ENCODE assay signal across 14 cellular contexts in genomic region chrX:16603822-16604221, GRCh38. TPM values are rescaled to one million over a fixed set of nuclear protein-coding genes. Genes with fewer than 3 reads are reported as not detected.
DNase-seq lines count a peak whose midpoint lies in the region; ATAC-seq, FAIRE-seq and TF ChIP-seq lines count a peak whose summit lies in the region.
"Had no signal": no experiment of that assay in that cellular context is flagged by ENCODE, and none has a peak within 500 bp of the region (broad histone marks: within the 10 kb centered on the region; RNA-seq: fewer than 3 reads in every experiment).

No MANE protein-coding gene starts in this region.

- H3K36me3 Mint-ChIP-seq in nephron (ENCODE audit: low read depth), result peaks cover 80% of the 10 kb centered on the region

- intact Hi-C loops in PC-3 (cut with micrococcal nuclease), result loop anchor here (5.0 kb wide), 2 partner anchors 53 to 167 kb away; no protein-coding TSS in a partner anchor

- peaks cover 3% of the 10 kb centered on the region for H3K9me3 Mint-ChIP-seq in nephron
- H3K9me3 Mint-ChIP-seq: neural crest cell; stimulated activated memory B cell treated with anti-CD40 and anti-IgM and Interleukin-4, amounts not matched to agents 10 μg/mL and 1 μg/mL and 100 μg/mL, for 72 hours had no signal

- H3K4me3 ChIP-seq in PC-3 (ENCODE audit: low read length) (no peak overlapping the region), choroid plexus epithelial cell (ENCODE audit: low read depth, low read length) (no peak overlapping the region)

- ATAC-seq in PC-3 (peak; percentile 96), HG02759 (IDR thresholded peaks at IDR 0.05; ENCODE audit: unreplicated experiment) (no peak)
- ATAC-seq: stimulated activated memory B cell treated with anti-CD40 and anti-IgM and Interleukin-4, amounts not matched to agents 10 μg/mL and 1 μg/mL and 100 μg/mL, for 72 hours had no signal

- CTCF ChIA-PET in PC-3 (lab: Charles Lee), result no interaction called here

- H3F3A ChIP-seq in PC-3 (ENCODE audit: low read length, unreplicated experiment), result no peaks in the 10 kb centered on the region

- TF ChIP-seq CTCF in PC-3 (conservative IDR thresholded peaks at IDR 0.05; ENCODE audit: low read depth, low read length), result no peak
- TF ChIP-seq CTCF in choroid plexus epithelial cell (conservative IDR thresholded peaks at IDR 0.05; ENCODE audit: low read depth, low read length), result no peak
- TF ChIP-seq CTCF in nephron (IDR thresholded peaks at IDR 0.05; ENCODE audit: unreplicated experiment in 3 of 3), result no peak
- TF ChIP-seq CTCF in GM10266 (IDR thresholded peaks at IDR 0.05; ENCODE audit: control insufficient read depth, insufficient read depth, low read depth, missing control alignments), result no peak

- no peaks in the 10 kb centered on the region for H3K27me3 ChIP-seq in PC-3 (ENCODE audit: low read length)

- H3K27me3 Mint-ChIP-seq in nephron (ENCODE audit: low read depth), result no peaks in the 10 kb centered on the region
- H3K27me3 Mint-ChIP-seq: stimulated activated memory B cell treated with anti-CD40 and anti-IgM and Interleukin-4, amounts not matched to agents 10 μg/mL and 1 μg/mL and 100 μg/mL, for 72 hours had no signal

- H4K20me1 ChIP-seq in PC-3 (ENCODE audit: low read length), result no peaks in the 10 kb centered on the region

- peak overlapping the region in 2 of 3 experiments; percentile 28 to 41 for H3K27ac Mint-ChIP-seq in nephron
- H3K27ac Mint-ChIP-seq: stimulated activated memory B cell treated with anti-CD40 and anti-IgM and Interleukin-4, amounts not matched to agents 10 μg/mL and 1 μg/mL and 100 μg/mL, for 72 hours had no signal

- peak overlapping the region; percentile 67 for H3K9ac ChIP-seq in PC-3 (ENCODE audit: low read length)

- H2AFZ ChIP-seq in PC-3 (ENCODE audit: low read length), result peak overlapping the region; percentile 20; the same call in 1 of the 2 replicates

- H3K4me1 Mint-ChIP-seq in nephron, result no peaks in the 10 kb centered on the region
- H3K4me1 Mint-ChIP-seq: neural crest cell; stimulated activated memory B cell treated with anti-CD40 and anti-IgM and Interleukin-4, amounts not matched to agents 10 μg/mL and 1 μg/mL and 100 μg/mL, for 72 hours had no signal

- H3K4me3 Mint-ChIP-seq in nephron, result no peak overlapping the region
- H3K4me3 Mint-ChIP-seq: neural crest cell; stimulated activated memory B cell treated with anti-CD40 and anti-IgM and Interleukin-4, amounts not matched to agents 10 μg/mL and 1 μg/mL and 100 μg/mL, for 72 hours had no signal

- no peaks in the 10 kb centered on the region for H3K9me3 ChIP-seq in PC-3 (ENCODE audit: low read length)

- peak; percentile 67 for FAIRE-seq in GM12892 (lab: Jason Lieb, UNC)
- FAIRE-seq: GM12891 had no signal

- no peak for TF ChIP-seq POLR2A in GM12892 (IDR thresholded peaks at IDR 0.05; ENCODE audit: low read depth, low read length)

- H3K36me3 ChIP-seq in PC-3 (ENCODE audit: low read depth, low read length), result peaks cover 3% of the 10 kb centered on the region; the same call in 1 of the 2 replicates

- H3K4me1 ChIP-seq in PC-3 (ENCODE audit: insufficient read depth, low read length), result peaks cover 23% of the 10 kb centered on the region

- no TSS peak for BruUV-seq in PC-3 (replicated peaks; lab: Mats Ljungman, UMichigan)

- H3K9me2 ChIP-seq in PC-3 (replicated peaks; ENCODE audit: low read length), result no peaks in the 10 kb centered on the region

- DNase-seq in GM12892 (ENCODE audit: insufficient read length) (no peak), PC-3 (peak; percentile 86), choroid plexus epithelial cell (ENCODE audit: low read depth) (peak; percentile 23), GM10266 (ENCODE audit: extremely low spot score) (no peak), NCI-H1092 (lab: John Stamatoyannopoulos, UW) (no peak)
- DNase-seq: activated gamma-delta T cell treated with Interleukin-2 at 50 U/mL for 16 hours, DMS 273 treated with DMSO at 0.1 percent for 48 hours, Karpas-422 had no signal

- POLR2A ChIA-PET in PC-3 (lab: Charles Lee; ENCODE audit: unreplicated experiment), result interaction anchor here (0.7 kb wide), 1 partner anchor 60 kb away, joined by 3 read pairs; no protein-coding TSS in a partner anchor

- H3K79me2 ChIP-seq in PC-3 (ENCODE audit: low read length), result no peaks in the 10 kb centered on the region

- H3K27ac ChIP-seq in PC-3 (ENCODE audit: low read length), result peak overlapping the region; percentile 93

- H3K4me2 ChIP-seq in PC-3 (ENCODE audit: low read length), result peak overlapping the region; percentile 63

RNA-seq across cellular contexts. Expression of gene S100G, which starts 46.1 kb away (rescaled TPM):
- polyA plus RNA-seq in GM12892 (2012; ENCODE audit: missing spikeins), result not detected
- total RNA-seq in PC-3 (2014; rRNA removed), result not detected in 2 replicates
- total RNA-seq: neural crest cell, RPMI7951 had no signal

Comparison
In these comparisons a context has a peak if more than half of its experiments do, and no peak if none do; other contexts are left out.
1. DNase-seq: peak in PC-3 (single experiment) and choroid plexus epithelial cell (single experiment); none in GM12892 (single experiment), GM10266 (single experiment) and NCI-H1092 (single experiment).